15 cellular contexts compared by ENCODE assay signal in genomic region chr7:11343136-11343535, GRCh38.
"Had no signal": no experiment of that assay in that cellular context is flagged by ENCODE, and none has a peak within 500 bp of the region (broad histone marks: within the 10 kb centered on the region; RNA-seq: fewer than 3 reads in every experiment).

No MANE protein-coding gene starts in this region.

- H3K36me3 Mint-ChIP-seq: activated naive CD4-positive, alpha-beta T cell treated with anti-CD3 and anti-CD28 coated beads, Interleukin-2, amount 10 ng/mL, durations not matched to agents 7 days and 5 days; mesothelial cell of epicardium had no signal

- H3K9me3 ChIP-seq: adrenal gland, heart right ventricle, neutrophil, right atrium auricular region, thyroid gland, uterus had no signal

- H3K4me1 ChIP-seq: thyroid gland, uterus had no signal

- H3K27me3 ChIP-seq: adrenal gland, heart right ventricle, neutrophil, right atrium auricular region, thyroid gland, uterus had no signal

- H3K27ac ChIP-seq: adrenal gland, coronary artery, heart right ventricle, neutrophil, right atrium auricular region, skin epidermis, thyroid gland, uterus had no signal

- H3K4me3 ChIP-seq: adrenal gland, coronary artery, heart right ventricle, right atrium auricular region, skin epidermis, thyroid gland, uterus had no signal

- H3K4me3 Mint-ChIP-seq: activated B cell treated with CpG ODN at 0.5 μM for 24 hours; activated CD4-positive, alpha-beta T cell treated with anti-CD3 and anti-CD28 coated beads, Interleukin-2, amount 10 ng/mL, durations not matched to agents 7 days and 5 days; activated naive CD4-positive, alpha-beta T cell treated with anti-CD3 and anti-CD28 coated beads, Interleukin-2, amount 10 ng/mL, durations not matched to agents 7 days and 5 days; mesothelial cell of epicardium had no signal

- H3K36me3 ChIP-seq: adrenal gland, heart right ventricle, neutrophil, right atrium auricular region, thyroid gland, uterus had no signal

- H3K4me1 Mint-ChIP-seq: activated B cell treated with CpG ODN at 0.5 μM for 24 hours; activated CD4-positive, alpha-beta T cell treated with anti-CD3 and anti-CD28 coated beads, Interleukin-2, amount 10 ng/mL, durations not matched to agents 7 days and 5 days; activated naive CD4-positive, alpha-beta T cell treated with anti-CD3 and anti-CD28 coated beads, Interleukin-2, amount 10 ng/mL, durations not matched to agents 7 days and 5 days had no signal

- H3K27ac Mint-ChIP-seq: activated B cell treated with CpG ODN at 0.5 μM for 24 hours; activated CD4-positive, alpha-beta T cell treated with anti-CD3 and anti-CD28 coated beads, Interleukin-2, amount 10 ng/mL, durations not matched to agents 7 days and 5 days; activated naive CD4-positive, alpha-beta T cell treated with anti-CD3 and anti-CD28 coated beads, Interleukin-2, amount 10 ng/mL, durations not matched to agents 7 days and 5 days; activated T-helper 2 cell treated with anti-CD3 and anti-CD28 coated beads, Interferon-gamma antibody, Interleukin-2, Interleukin-4, amounts not matched to agents 10 μg/mL and 5 μg/mL and 100 μg/mL, durations not matched to agents 14 hours and 24 hours and 36 hours; mesothelial cell of epicardium had no signal

- H3K27me3 Mint-ChIP-seq: activated naive CD4-positive, alpha-beta T cell treated with anti-CD3 and anti-CD28 coated beads, Interleukin-2, amount 10 ng/mL, durations not matched to agents 7 days and 5 days had no signal

- ATAC-seq: heart right ventricle had no signal

- H3K9me3 Mint-ChIP-seq: activated B cell treated with CpG ODN at 0.5 μM for 24 hours; activated CD4-positive, alpha-beta T cell treated with anti-CD3 and anti-CD28 coated beads, Interleukin-2, amount 10 ng/mL, durations not matched to agents 7 days and 5 days; activated naive CD4-positive, alpha-beta T cell treated with anti-CD3 and anti-CD28 coated beads, Interleukin-2, amount 10 ng/mL, durations not matched to agents 7 days and 5 days; activated T-helper 2 cell treated with anti-CD3 and anti-CD28 coated beads, Interferon-gamma antibody, Interleukin-2, Interleukin-4, amounts not matched to agents 10 μg/mL and 5 μg/mL and 100 μg/mL, durations not matched to agents 14 hours and 24 hours and 36 hours; mesothelial cell of epicardium had no signal

- DNase-seq: activated B cell treated with CpG ODN at 0.5 μM for 24 hours; activated naive CD4-positive, alpha-beta T cell treated with anti-CD3 and anti-CD28 coated beads, Interleukin-2, amount 10 ng/mL, durations not matched to agents 7 days and 5 days; effector CD4-positive, alpha-beta T cell; heart right ventricle; kidney; thyroid gland; uterus had no signal
